Comparison of ENCODE assay signal across 14 cellular contexts in the genomic region with DNA sequence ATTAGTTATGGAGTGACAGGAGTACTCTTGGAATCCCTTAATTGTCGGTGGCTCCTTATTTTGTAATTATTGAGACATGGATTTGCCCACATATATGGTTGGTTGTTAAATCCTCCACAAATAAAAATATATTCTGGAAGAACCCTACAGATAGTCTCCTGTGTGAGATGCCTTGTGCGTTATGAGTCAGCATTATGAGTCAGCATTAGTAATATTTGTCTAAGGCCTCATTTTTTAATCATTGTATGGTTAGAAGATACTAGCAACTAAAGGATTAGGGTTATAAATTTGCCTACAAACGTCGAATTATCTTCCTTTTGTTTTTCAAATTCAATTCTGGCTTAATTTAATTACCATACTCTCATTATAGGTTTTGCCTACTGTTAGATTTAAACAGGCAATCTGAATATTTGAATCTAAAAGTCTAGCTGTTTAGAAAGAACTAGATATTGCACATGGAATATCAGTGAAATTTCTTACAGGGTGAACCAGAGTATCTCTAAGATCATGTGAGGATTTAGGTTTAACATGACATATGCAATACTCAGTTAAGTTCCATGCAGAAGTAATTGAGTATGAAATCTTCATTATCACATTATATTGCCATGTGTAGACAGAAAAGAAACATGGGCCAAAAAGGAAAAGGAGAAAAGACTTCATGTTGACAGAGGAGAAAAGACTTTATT. TPM values are rescaled to one million over a fixed set of nuclear protein-coding genes. Genes with fewer than 3 reads are reported as not detected.
DNase-seq lines count a peak whose midpoint lies in the region; ATAC-seq and TF ChIP-seq lines count a peak whose summit lies in the region.
"Had no signal": no experiment of that assay in that cellular context is flagged by ENCODE, and none has a peak within 500 bp of the region (broad histone marks: within the 10 kb centered on the region; RNA-seq: fewer than 3 reads in every experiment).

No MANE protein-coding gene starts in this region.

- no peak overlapping the region for H3K27ac Mint-ChIP-seq in endothelial cell (ENCODE audit: unreplicated experiment)
- H3K27ac Mint-ChIP-seq: activated CD4-positive, alpha-beta memory T cell treated with anti-CD3 and anti-CD28 coated beads, Interleukin-2, amount 10 ng/mL, durations not matched to agents 7 days and 5 days; CD8-positive, alpha-beta T cell; T-cell had no signal

- H3K4me3 Mint-ChIP-seq in endothelial cell (ENCODE audit: unreplicated experiment) = no peak overlapping the region
- H3K4me3 Mint-ChIP-seq: activated CD4-positive, alpha-beta memory T cell treated with anti-CD3 and anti-CD28 coated beads, Interleukin-2, amount 10 ng/mL, durations not matched to agents 7 days and 5 days; CD8-positive, alpha-beta T cell; neural crest cell; T-cell had no signal

- H3K4me3 ChIP-seq in foreskin fibroblast (ENCODE audit: low read depth in 1 of 2, low read length in 2 of 2) = no peak overlapping the region

- H3K9me3 Mint-ChIP-seq in endothelial cell (ENCODE audit: unreplicated experiment) = no peaks in the 10 kb centered on the region
- H3K9me3 Mint-ChIP-seq: activated CD4-positive, alpha-beta memory T cell treated with anti-CD3 and anti-CD28 coated beads, Interleukin-2, amount 10 ng/mL, durations not matched to agents 7 days and 5 days; CD8-positive, alpha-beta T cell; neural crest cell; T-cell had no signal

- H3K36me3 Mint-ChIP-seq in endothelial cell (ENCODE audit: low read depth, unreplicated experiment) = no peaks in the 10 kb centered on the region
- H3K36me3 Mint-ChIP-seq: CD8-positive, alpha-beta T cell; T-cell had no signal

- TF ChIP-seq CTCF in foreskin fibroblast (IDR thresholded peaks at IDR 0.05; ENCODE audit: low read depth, low read length) (no peak), endothelial cell (IDR thresholded peaks at IDR 0.05; ENCODE audit: unreplicated experiment) (no peak)

- DNase-seq in COLO829 (ENCODE audit: low spot score) (peak; percentile 63), foreskin fibroblast (peak; percentile 63 to 88), T-helper 9 cell (no peak), Kasumi-1 (lab: John Stamatoyannopoulos, UW) (no peak), endothelial cell (ENCODE audit: low spot score) (no peak)
- DNase-seq: activated CD4-positive, alpha-beta memory T cell treated with anti-CD3 and anti-CD28 coated beads, Interleukin-2, amount 10 ng/mL, durations not matched to agents 7 days and 5 days; CD8-positive, alpha-beta T cell; NCI-H526 treated with DMSO at 0.1 percent for 48 hours; stimulated activated naive CD8-positive, alpha-beta T cell treated with anti-CD3 and anti-CD28 coated beads, Interleukin-15, Interleukin-2, amounts not matched to agents 100 U/mL and 50 U/mL, for 24 hours; T-cell had no signal

- ATAC-seq in HG02973 (IDR thresholded peaks at IDR 0.05; ENCODE audit: unreplicated experiment) (peak; percentile 57), SK-N-SH treated with all-trans-retinoic acid at 6 μM for 48 hours (peak; percentile 67), GM19463 (IDR thresholded peaks at IDR 0.05; ENCODE audit: unreplicated experiment) (no peak)
- ATAC-seq: CD8-positive, alpha-beta T cell; stimulated activated naive CD8-positive, alpha-beta T cell treated with anti-CD3 and anti-CD28 coated beads, Interleukin-15, Interleukin-2, amounts not matched to agents 100 U/mL and 50 U/mL, for 24 hours; T-cell had no signal

- no peaks in the 10 kb centered on the region for H3K27me3 Mint-ChIP-seq in endothelial cell (ENCODE audit: unreplicated experiment)

- peaks cover 6% of the 10 kb centered on the region for H3K4me1 Mint-ChIP-seq in endothelial cell (ENCODE audit: unreplicated experiment)
- H3K4me1 Mint-ChIP-seq: neural crest cell, T-cell had no signal

TF ChIP-seq in SK-N-SH treated with all-trans-retinoic acid at 6 μM for 48 hours, 23 proteins besides CTCF, POLR2A, EP300 and RAD21:
- TF ChIP-seq ARNTL (CRISPR knock-in tag; IDR thresholded peaks at IDR 0.05; ENCODE audit: borderline replicate concordance, low read depth) = no peak
- no peak for TF ChIP-seq ZNF70 (CRISPR knock-in tag; IDR thresholded peaks at IDR 0.05)
- no peak for TF ChIP-seq ZFP30 (CRISPR knock-in tag; IDR thresholded peaks at IDR 0.05)
- TF ChIP-seq, protein P1, sequence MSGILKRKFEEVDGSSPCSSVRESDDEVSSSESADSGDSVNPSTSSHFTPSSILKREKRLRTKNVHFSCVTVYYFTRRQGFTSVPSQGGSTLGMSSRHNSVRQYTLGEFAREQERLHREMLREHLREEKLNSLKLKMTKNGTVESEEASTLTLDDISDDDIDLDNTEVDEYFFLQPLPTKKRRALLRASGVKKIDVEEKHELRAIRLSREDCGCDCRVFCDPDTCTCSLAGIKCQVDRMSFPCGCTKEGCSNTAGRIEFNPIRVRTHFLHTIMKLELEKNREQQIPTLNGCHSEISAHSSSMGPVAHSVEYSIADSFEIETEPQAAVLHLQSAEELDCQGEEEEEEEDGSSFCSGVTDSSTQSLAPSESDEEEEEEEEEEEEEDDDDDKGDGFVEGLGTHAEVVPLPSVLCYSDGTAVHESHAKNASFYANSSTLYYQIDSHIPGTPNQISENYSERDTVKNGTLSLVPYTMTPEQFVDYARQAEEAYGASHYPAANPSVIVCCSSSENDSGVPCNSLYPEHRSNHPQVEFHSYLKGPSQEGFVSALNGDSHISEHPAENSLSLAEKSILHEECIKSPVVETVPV (CRISPR knock-in tag; IDR thresholded peaks at IDR 0.05) = no peak
- TF ChIP-seq, protein P2, sequence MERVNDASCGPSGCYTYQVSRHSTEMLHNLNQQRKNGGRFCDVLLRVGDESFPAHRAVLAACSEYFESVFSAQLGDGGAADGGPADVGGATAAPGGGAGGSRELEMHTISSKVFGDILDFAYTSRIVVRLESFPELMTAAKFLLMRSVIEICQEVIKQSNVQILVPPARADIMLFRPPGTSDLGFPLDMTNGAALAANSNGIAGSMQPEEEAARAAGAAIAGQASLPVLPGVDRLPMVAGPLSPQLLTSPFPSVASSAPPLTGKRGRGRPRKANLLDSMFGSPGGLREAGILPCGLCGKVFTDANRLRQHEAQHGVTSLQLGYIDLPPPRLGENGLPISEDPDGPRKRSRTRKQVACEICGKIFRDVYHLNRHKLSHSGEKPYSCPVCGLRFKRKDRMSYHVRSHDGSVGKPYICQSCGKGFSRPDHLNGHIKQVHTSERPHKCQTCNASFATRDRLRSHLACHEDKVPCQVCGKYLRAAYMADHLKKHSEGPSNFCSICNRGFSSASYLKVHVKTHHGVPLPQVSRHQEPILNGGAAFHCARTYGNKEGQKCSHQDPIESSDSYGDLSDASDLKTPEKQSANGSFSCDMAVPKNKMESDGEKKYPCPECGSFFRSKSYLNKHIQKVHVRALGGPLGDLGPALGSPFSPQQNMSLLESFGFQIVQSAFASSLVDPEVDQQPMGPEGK (CRISPR knock-in tag; IDR thresholded peaks at IDR 0.05; ENCODE audit: borderline replicate concordance) = no peak
- no peak for TF ChIP-seq SNAI2 (CRISPR knock-in tag; IDR thresholded peaks at IDR 0.05)
- TF ChIP-seq, protein P3, sequence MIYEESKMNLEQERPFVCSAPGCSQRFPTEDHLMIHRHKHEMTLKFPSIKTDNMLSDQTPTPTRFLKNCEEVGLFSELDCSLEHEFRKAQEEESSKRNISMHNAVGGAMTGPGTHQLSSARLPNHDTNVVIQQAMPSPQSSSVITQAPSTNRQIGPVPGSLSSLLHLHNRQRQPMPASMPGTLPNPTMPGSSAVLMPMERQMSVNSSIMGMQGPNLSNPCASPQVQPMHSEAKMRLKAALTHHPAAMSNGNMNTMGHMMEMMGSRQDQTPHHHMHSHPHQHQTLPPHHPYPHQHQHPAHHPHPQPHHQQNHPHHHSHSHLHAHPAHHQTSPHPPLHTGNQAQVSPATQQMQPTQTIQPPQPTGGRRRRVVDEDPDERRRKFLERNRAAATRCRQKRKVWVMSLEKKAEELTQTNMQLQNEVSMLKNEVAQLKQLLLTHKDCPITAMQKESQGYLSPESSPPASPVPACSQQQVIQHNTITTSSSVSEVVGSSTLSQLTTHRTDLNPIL (CRISPR knock-in tag; IDR thresholded peaks at IDR 0.05; ENCODE audit: low read depth) = no peak
- no peak for TF ChIP-seq GLIS3 (CRISPR knock-in tag; IDR thresholded peaks at IDR 0.05)
- no peak for TF ChIP-seq ISL1 (CRISPR knock-in tag; IDR thresholded peaks at IDR 0.05)
- TF ChIP-seq ZNF565 (CRISPR knock-in tag; conservative IDR thresholded peaks at IDR 0.05; ENCODE audit: low read depth) = no peak
- TF ChIP-seq BACH2 (CRISPR knock-in tag; IDR thresholded peaks at IDR 0.05; ENCODE audit: borderline replicate concordance) = no peak
- no peak for TF ChIP-seq RARB (CRISPR knock-in tag; IDR thresholded peaks at IDR 0.05)
- TF ChIP-seq, protein P4, sequence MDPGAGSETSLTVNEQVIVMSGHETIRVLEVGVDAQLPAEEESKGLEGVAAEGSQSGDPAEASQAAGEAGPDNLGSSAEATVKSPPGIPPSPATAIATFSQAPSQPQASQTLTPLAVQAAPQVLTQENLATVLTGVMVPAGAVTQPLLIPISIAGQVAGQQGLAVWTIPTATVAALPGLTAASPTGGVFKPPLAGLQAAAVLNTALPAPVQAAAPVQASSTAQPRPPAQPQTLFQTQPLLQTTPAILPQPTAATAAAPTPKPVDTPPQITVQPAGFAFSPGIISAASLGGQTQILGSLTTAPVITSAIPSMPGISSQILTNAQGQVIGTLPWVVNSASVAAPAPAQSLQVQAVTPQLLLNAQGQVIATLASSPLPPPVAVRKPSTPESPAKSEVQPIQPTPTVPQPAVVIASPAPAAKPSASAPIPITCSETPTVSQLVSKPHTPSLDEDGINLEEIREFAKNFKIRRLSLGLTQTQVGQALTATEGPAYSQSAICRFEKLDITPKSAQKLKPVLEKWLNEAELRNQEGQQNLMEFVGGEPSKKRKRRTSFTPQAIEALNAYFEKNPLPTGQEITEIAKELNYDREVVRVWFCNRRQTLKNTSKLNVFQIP (CRISPR knock-in tag; IDR thresholded peaks at IDR 0.05; ENCODE audit: borderline replicate concordance, low read depth) = no peak

RNA-seq across cellular contexts. Expression of a gene that starts 5.9 kb away (rescaled TPM):
- total RNA-seq in endothelial cell (ENCODE audit: unreplicated experiment) = 0.82 TPM
- total RNA-seq: activated CD4-positive, alpha-beta memory T cell treated with anti-CD3 and anti-CD28 coated beads, Interleukin-2, amount 10 ng/mL, durations not matched to agents 7 days and 5 days; CD8-positive, alpha-beta T cell; neural crest cell; T-cell had no signal

Comparison
In these comparisons a context has a peak if more than half of its experiments do, and no peak if none do; other contexts are left out.
1. DNase-seq: peak in COLO829 (single experiment) and foreskin fibroblast (2 of 2); none in T-helper 9 cell (single experiment), Kasumi-1 (0 of 2) and endothelial cell (single experiment).